In the genomic region with DNA sequence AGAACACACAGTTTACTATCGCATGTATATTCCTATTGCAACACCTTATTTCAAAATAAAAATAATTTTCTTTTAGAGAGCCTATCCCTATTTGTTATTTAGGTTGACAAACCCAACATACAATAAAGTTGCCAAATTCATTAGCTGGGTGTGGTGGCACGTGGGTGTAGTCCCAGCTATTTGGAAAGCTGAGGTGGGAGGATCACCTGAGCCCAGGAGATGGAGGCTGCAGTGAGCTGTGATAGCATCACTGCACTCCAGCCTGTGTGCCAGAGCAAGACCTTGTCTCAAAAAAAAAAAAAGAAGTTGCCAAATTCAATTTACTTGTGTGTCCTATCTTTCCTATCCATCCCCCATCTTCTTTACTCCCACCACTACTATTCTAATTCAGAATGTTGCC, we compare ENCODE assay signal across 19 cellular contexts. TPM values are rescaled to one million over a fixed set of nuclear protein-coding genes. Genes with fewer than 3 reads are reported as not detected.
DNase-seq lines count a peak whose midpoint lies in the region; ATAC-seq and TF ChIP-seq lines count a peak whose summit lies in the region.
"Had no signal": no experiment of that assay in that cellular context is flagged by ENCODE, and none has a peak within 500 bp of the region (broad histone marks: within the 10 kb centered on the region; RNA-seq: fewer than 3 reads in every experiment).

No MANE protein-coding gene starts in this region.

- H3K9me3 ChIP-seq in breast epithelium = no peaks in the 10 kb centered on the region
- H3K9me3 ChIP-seq: A549, Caco-2 had no signal

- no peaks in the 10 kb centered on the region for H3K27me3 ChIP-seq in breast epithelium
- H3K27me3 ChIP-seq: BLaER1 treated with 17β-estradiol and CSF1 and Interleukin-3, amounts not matched to agents 10 nM and 100 nM had no signal

- H3K36me3 Mint-ChIP-seq in MCF 10A (ENCODE audit: insufficient read depth, unreplicated experiment) (no peaks in the 10 kb centered on the region), nephron progenitor cell (ENCODE audit: low read depth) (peaks cover 20% of the 10 kb centered on the region)
- H3K36me3 Mint-ChIP-seq: CD8-positive, alpha-beta T cell had no signal

- POLR2A ChIA-PET in MCF 10A (lab: Yijun Ruan, JAX) = interaction anchor here (1.2 to 3.1 kb wide), 3 partner anchors 23 to 75 kb away, joined by 6 to 18 read pairs (median 10); a partner anchor contains a TSS

- TF ChIP-seq POLR2A in breast epithelium (IDR thresholded peaks at IDR 0.05) = no peak

- H3K4me3 Mint-ChIP-seq in MCF 10A (ENCODE audit: unreplicated experiment) (no peak overlapping the region), nephron progenitor cell (no peak overlapping the region)
- H3K4me3 Mint-ChIP-seq: B cell; CD4-positive, alpha-beta T cell; CD8-positive, alpha-beta T cell had no signal

- H3K4me1 ChIP-seq in breast epithelium = no peaks in the 10 kb centered on the region
- H3K4me1 ChIP-seq: BLaER1 treated with 17β-estradiol and CSF1 and Interleukin-3, amounts not matched to agents 10 nM and 100 nM had no signal

- no peak overlapping the region for H3K27ac ChIP-seq in breast epithelium
- H3K27ac ChIP-seq: 22Rv1; BLaER1 treated with 17β-estradiol and CSF1 and Interleukin-3, amounts not matched to agents 10 nM and 100 nM; C4-2B had no signal

- intact Hi-C loops in MCF 10A (cut with micrococcal nuclease) = no loop called here
- intact Hi-C loops in breast epithelium (cut with DNase I; ENCODE audit: low total_unique reads) = no loop called here

- peak; percentile 25 for DNase-seq in MCF 10A (ENCODE audit: unreplicated experiment)
- DNase-seq in breast epithelium (ENCODE audit: low spot score in 2 of 2) = no peak
- DNase-seq in epithelial cell of esophagus (ENCODE audit: low read depth) = peak; percentile 24
- DNase-seq in nephron progenitor cell = no peak
- DNase-seq in NCI-H524 treated with DMSO at 0.1 percent for 48 hours (lab: John Stamatoyannopoulos, UW) = no peak
- DNase-seq: AML-193; Caco-2; Calu3; CD4-positive, alpha-beta T cell; CD8-positive, alpha-beta T cell; DMS79 treated with DMSO at 0.1 percent for 48 hours; GF-D8 had no signal

- CTCF ChIA-PET in MCF 10A (lab: Yijun Ruan, JAX) = interaction anchor here (0.6 kb wide), 2 partner anchors 50 to 149 kb away, joined by 4 to 6 read pairs; no protein-coding TSS in a partner anchor

- ATAC-seq in HG02588 (IDR thresholded peaks at IDR 0.05; ENCODE audit: unreplicated experiment) (no peak), HG02763 (IDR thresholded peaks at IDR 0.05; ENCODE audit: unreplicated experiment) (no peak)
- ATAC-seq: A549; CD8-positive, alpha-beta T cell had no signal

- H3K27me3 Mint-ChIP-seq in MCF 10A (ENCODE audit: insufficient read depth, unreplicated experiment) (no peaks in the 10 kb centered on the region), nephron progenitor cell (ENCODE audit: low read depth, poor library complexity) (no peaks in the 10 kb centered on the region)
- H3K27me3 Mint-ChIP-seq: B cell had no signal

- H3K4me1 Mint-ChIP-seq in MCF 10A (ENCODE audit: insufficient read depth, unreplicated experiment) (peaks cover 8% of the 10 kb centered on the region), nephron progenitor cell (peaks cover 23% of the 10 kb centered on the region)

- no peaks in the 10 kb centered on the region for H3K9me3 Mint-ChIP-seq in MCF 10A (ENCODE audit: unreplicated experiment)
- H3K9me3 Mint-ChIP-seq in nephron progenitor cell = peaks cover 7% of the 10 kb centered on the region
- H3K9me3 Mint-ChIP-seq: CD4-positive, alpha-beta T cell; CD8-positive, alpha-beta T cell had no signal

- H3K4me3 ChIP-seq in breast epithelium (no peak overlapping the region), epithelial cell of esophagus (ENCODE audit: low read length) (no peak overlapping the region)
- H3K4me3 ChIP-seq: A549; BLaER1 treated with 17β-estradiol and CSF1 and Interleukin-3, amounts not matched to agents 10 nM and 100 nM had no signal

- no peak for TF ChIP-seq CTCF in MCF 10A (IDR thresholded peaks at IDR 0.05; ENCODE audit: unreplicated experiment)
- no peak for TF ChIP-seq CTCF in breast epithelium (IDR thresholded peaks at IDR 0.05)
- TF ChIP-seq CTCF in epithelial cell of esophagus (IDR thresholded peaks at IDR 0.05; ENCODE audit: insufficient read depth, low read depth, low read length, missing control alignments) = no peak
- no peak for TF ChIP-seq CTCF in nephron progenitor cell (IDR thresholded peaks at IDR 0.05)

- H3K27ac Mint-ChIP-seq in MCF 10A (ENCODE audit: low read depth, unreplicated experiment) (peak overlapping the region; percentile 69), nephron progenitor cell (peak overlapping the region; percentile 52)
- H3K27ac Mint-ChIP-seq: CD4-positive, alpha-beta T cell; CD8-positive, alpha-beta T cell had no signal

- H3K36me3 ChIP-seq in breast epithelium = no peaks in the 10 kb centered on the region
- H3K36me3 ChIP-seq: BLaER1 treated with 17β-estradiol and CSF1 and Interleukin-3, amounts not matched to agents 10 nM and 100 nM had no signal

- no TSS peak for BruUV-seq in MCF 10A (replicated peaks; lab: Mats Ljungman, UMichigan)

RNA-seq across cellular contexts. Expression of a gene that starts 23.9 kb away (rescaled TPM):
- 18.6 and 26.7 TPM in 2 replicates for total RNA-seq in MCF 10A (2022)
- 10 to 100 TPM; 16.0 to 18.7 (median 17.7) TPM for total RNA-seq in breast epithelium

Comparison
In these comparisons a context has a peak if more than half of its experiments do, and no peak if none do; other contexts are left out.
1. DNase-seq: peak in MCF 10A (single experiment) and epithelial cell of esophagus (single experiment); none in breast epithelium (0 of 2), nephron progenitor cell (single experiment) and NCI-H524 treated with DMSO at 0.1 percent for 48 hours (single experiment).